ENCODE assay signal across 8 cellular contexts in the genomic region with DNA sequence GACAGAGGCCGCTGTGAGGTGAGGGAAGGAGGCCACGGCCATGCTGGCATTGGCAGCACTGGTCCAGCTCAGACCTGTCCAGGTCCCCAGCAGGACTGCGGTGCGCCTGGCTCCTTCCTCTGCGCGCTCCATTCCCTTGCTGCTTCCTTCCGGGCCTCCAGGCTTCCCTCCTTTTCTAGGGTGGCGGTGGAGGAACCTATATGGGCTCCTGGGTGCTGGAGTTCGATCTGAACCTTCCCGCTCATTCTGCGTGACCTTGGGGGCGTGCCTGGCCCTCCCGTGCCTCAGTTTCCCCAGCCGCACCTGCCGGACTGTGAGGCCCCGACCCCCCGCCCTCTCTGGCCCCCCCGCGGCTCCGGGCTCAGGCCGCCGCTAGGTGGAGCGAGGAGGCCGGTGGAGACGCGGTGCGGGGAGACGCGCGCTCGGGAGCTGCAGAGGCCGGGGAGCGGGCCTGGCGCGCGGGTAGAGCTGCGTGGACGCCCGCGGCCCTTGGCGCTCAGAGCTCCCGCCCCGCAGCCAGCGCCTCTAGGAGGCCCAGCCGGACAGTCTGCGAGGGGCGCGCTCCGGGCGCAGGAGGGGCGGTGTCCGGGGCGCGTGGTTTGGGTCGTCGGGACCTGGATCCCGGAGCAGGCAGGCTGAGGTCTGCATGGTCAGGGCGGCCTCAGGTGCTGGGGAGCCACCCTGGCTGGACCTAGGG. TPM values are rescaled to one million over a fixed set of nuclear protein-coding genes. Genes with fewer than 3 reads are reported as not detected.
DNase-seq lines count a peak whose midpoint lies in the region; ATAC-seq and TF ChIP-seq lines count a peak whose summit lies in the region.

No MANE protein-coding gene starts in this region.

- H4K91ac ChIP-seq in IMR-90 (ENCODE audit: insufficient read depth, low read depth, low read length): no peak overlapping the region

- ATAC-seq in IMR-90 (ENCODE audit: low read depth): peak; percentile 94
- peak; percentile 61 for ATAC-seq in naive thymus-derived CD4-positive, alpha-beta T cell
- ATAC-seq in GM18867 (IDR thresholded peaks at IDR 0.05; ENCODE audit: unreplicated experiment): no peak

- no peak overlapping the region for H3K14ac ChIP-seq in IMR-90 (replicated peaks; ENCODE audit: low read depth, low read length)

- no peaks in the 10 kb centered on the region for H3K9me3 Mint-ChIP-seq in naive thymus-derived CD4-positive, alpha-beta T cell

- TF ChIP-seq RAD21 in IMR-90 (IDR thresholded peaks at IDR 0.05; ENCODE audit: low read length): peak; percentile 65

- H3K4me3 Mint-ChIP-seq in naive thymus-derived CD4-positive, alpha-beta T cell: peak overlapping the region in 1 of 10 donors; percentile 11

- H3K79me2 ChIP-seq in fibroblast of lung (ENCODE audit: control insufficient read depth, insufficient read depth, low read length): no peaks in the 10 kb centered on the region

- WGBS in IMR-90 (ENCODE audit: extremely low coverage in 2 of 2, insufficient read length in 1 of 2), 2 experiments: 3% methylated on average over 35 of the region's 58 CpGs; no CpG with 5 or more reads in 1 of the 2 experiments

- peaks cover 39% of the 10 kb centered on the region for H3K27me3 ChIP-seq in IMR-90 (ENCODE audit: control insufficient read depth, insufficient read depth, low read length)
- H3K27me3 ChIP-seq in fibroblast of lung (ENCODE audit: control insufficient read depth, insufficient read depth, low read length): peaks cover 19% of the 10 kb centered on the region
- peaks cover 0 to 10% of the 10 kb centered on the region in 2 donors for H3K27me3 ChIP-seq in naive thymus-derived CD4-positive, alpha-beta T cell (ENCODE audit: control insufficient read depth in 2 of 2, insufficient read depth in 2 of 2, low read length in 2 of 2)
- no peaks in the 10 kb centered on the region for H3K27me3 ChIP-seq in vagina

- H3K36me3 Mint-ChIP-seq in naive thymus-derived CD4-positive, alpha-beta T cell: no peaks in the 10 kb centered on the region

- H3K4me1 ChIP-seq in IMR-90 (ENCODE audit: control insufficient read depth, insufficient read depth, low read length): no peaks in the 10 kb centered on the region; the same call in 1 of the 2 replicates
- no peaks in the 10 kb centered on the region for H3K4me1 ChIP-seq in fibroblast of lung (ENCODE audit: control insufficient read depth, extremely low read depth, insufficient read depth, low read length)
- peaks cover 0 to 3% of the 10 kb centered on the region in 2 donors for H3K4me1 ChIP-seq in naive thymus-derived CD4-positive, alpha-beta T cell (ENCODE audit: control insufficient read depth in 2 of 2, insufficient read depth in 2 of 2, low read length in 2 of 2)
- H3K4me1 ChIP-seq in vagina: peaks cover 11% of the 10 kb centered on the region

- peak overlapping the region; percentile 73 for H2AFZ ChIP-seq in IMR-90 (replicated peaks; ENCODE audit: low read length, poor library complexity)
- no peak overlapping the region for H2AFZ ChIP-seq in fibroblast of lung (ENCODE audit: low read length)

- H3K36me3 ChIP-seq in IMR-90 (ENCODE audit: control insufficient read depth, insufficient read depth, low read length) (no peaks in the 10 kb centered on the region), fibroblast of lung (ENCODE audit: control insufficient read depth, insufficient read depth, low read length) (no peaks in the 10 kb centered on the region), vagina (no peaks in the 10 kb centered on the region)
- H3K36me3 ChIP-seq in naive thymus-derived CD4-positive, alpha-beta T cell (ENCODE audit: control insufficient read depth in 2 of 3, insufficient read depth in 3 of 3, low read length in 3 of 3): no peaks in the 10 kb centered on the region

- H3K27me3 Mint-ChIP-seq in naive thymus-derived CD4-positive, alpha-beta T cell: peaks cover 11 to 26% (median 13%) of the 10 kb centered on the region in 5 donors

- peak overlapping the region; percentile 69 for H3K4me2 ChIP-seq in IMR-90 (ENCODE audit: low read depth, low read length)
- H3K4me2 ChIP-seq in fibroblast of lung (ENCODE audit: extremely low read depth, insufficient read depth, low read length): peak overlapping the region; percentile 64

- no peak overlapping the region for H3K56ac ChIP-seq in IMR-90 (ENCODE audit: extremely low read depth, insufficient read depth, low read length)

- POLR2A ChIA-PET in IMR-90 (lab: Charles Lee; ENCODE audit: unreplicated experiment): no interaction called here
- POLR2A ChIA-PET in naive thymus-derived CD4-positive, alpha-beta T cell (lab: Charles Lee): no interaction called here

- peak; percentile 92 for DNase-seq in D341Med (ENCODE audit: low spot score)
- DNase-seq in IMR-90: peak; percentile 25
- DNase-seq in activated CD4-positive, alpha-beta T cell treated with anti-CD3 and anti-CD28 coated beads, Interleukin-2, amount 50 U/mL, for 48 hours: peak; percentile 41 to 45
- DNase-seq in fibroblast of lung (ENCODE audit: low read depth in 2 of 2): peak; percentile 40 to 50
- DNase-seq in naive thymus-derived CD4-positive, alpha-beta T cell: peak in 5 of 9 donors; percentile 16 to 57 (median 23)
- no peak for DNase-seq in vagina (ENCODE audit: extremely low spot score in 2 of 2)
- no peak for DNase-seq in T-helper 1 cell

- dilution Hi-C loops in IMR-90 (cut with HindIII; ENCODE audit: low sequenced_read_pairs, unreplicated experiment): no loop called here

- no peak overlapping the region for H2AK9ac ChIP-seq in IMR-90 (replicated peaks; ENCODE audit: low read depth, low read length, poor library complexity)

- no peaks in the 10 kb centered on the region for H3K79me1 ChIP-seq in IMR-90 (ENCODE audit: low read depth in 1 of 2, low read length in 2 of 2)

- no peak overlapping the region for H2BK5ac ChIP-seq in IMR-90 (ENCODE audit: low read depth, low read length, poor library complexity, severe bottlenecking)

- CTCF ChIA-PET in IMR-90 (lab: Yijun Ruan, JAX): interaction anchor here (0.6 to 1.2 kb wide), 4 partner anchors 9 to 88 kb away, joined by 3 to 6 read pairs (median 4); no protein-coding TSS in a partner anchor
- CTCF ChIA-PET in naive thymus-derived CD4-positive, alpha-beta T cell (lab: Charles Lee): interaction anchor here (0.9 kb wide), 1 partner anchor 56 kb away, joined by 4 read pairs; no protein-coding TSS in a partner anchor

- no peak overlapping the region for H3K23ac ChIP-seq in IMR-90 (ENCODE audit: low read depth, low read length)

- TF ChIP-seq POLR2A in IMR-90 (IDR thresholded peaks at IDR 0.05; ENCODE audit: low read depth, low read length) (no peak), vagina (IDR thresholded peaks at IDR 0.05) (no peak)

- BruUV-seq in IMR-90 (replicated peaks; lab: Mats Ljungman, UMichigan): no TSS peak

- no peak overlapping the region for H2AK5ac ChIP-seq in IMR-90 (ENCODE audit: low read depth, low read length)

- H3K27ac ChIP-seq in IMR-90 (ENCODE audit: insufficient read depth, low read length): no peak overlapping the region
- no peak overlapping the region for H3K27ac ChIP-seq in fibroblast of lung (ENCODE audit: insufficient read depth, low read length)
- no peak overlapping the region for H3K27ac ChIP-seq in naive thymus-derived CD4-positive, alpha-beta T cell (ENCODE audit: low read depth, low read length)
- H3K27ac ChIP-seq in vagina: no peak overlapping the region

- no peak overlapping the region for H3K27ac Mint-ChIP-seq in naive thymus-derived CD4-positive, alpha-beta T cell

- H3K9ac ChIP-seq in IMR-90 (ENCODE audit: low read depth, low read length) (no peak overlapping the region), fibroblast of lung (ENCODE audit: insufficient read depth, low read length) (no peak overlapping the region)

- H3K4ac ChIP-seq in IMR-90 (ENCODE audit: low read depth, low read length): no peak overlapping the region

- peaks cover 0 to 5% (median 0%) of the 10 kb centered on the region in 7 donors for H3K4me1 Mint-ChIP-seq in naive thymus-derived CD4-positive, alpha-beta T cell

- H3K9me1 ChIP-seq in IMR-90 (ENCODE audit: insufficient read depth, low read length): no peaks in the 10 kb centered on the region

- no peak overlapping the region for H3K18ac ChIP-seq in IMR-90 (ENCODE audit: low read depth, low read length)

- TF ChIP-seq CTCF in IMR-90 (conservative IDR thresholded peaks at IDR 0.05; ENCODE audit: low read depth, low read length) (peak; percentile 68), fibroblast of lung (conservative IDR thresholded peaks at IDR 0.05 in 1 of 2, IDR thresholded peaks at IDR 0.05 in 1 of 2; ENCODE audit: low read depth in 1 of 2, low read length in 2 of 2) (peak; percentile 28 to 58), vagina (IDR thresholded peaks at IDR 0.05) (peak; percentile 13 to 54 (median 32))

- H4K5ac ChIP-seq in IMR-90 (ENCODE audit: low read depth, low read length): no peak overlapping the region

- H2BK15ac ChIP-seq in IMR-90 (ENCODE audit: low read depth, low read length): no peak overlapping the region

- intact Hi-C loops in IMR-90 (cut with micrococcal nuclease) (no loop called here), vagina (cut with DNase I) (no loop called here)
- intact Hi-C loops in naive thymus-derived CD4-positive, alpha-beta T cell (cut with micrococcal nuclease): loop anchor here in 1 of 2 donors (1.0 to 5.0 kb wide), 2 partner anchors 47 to 57 kb away; no protein-coding TSS in a partner anchor

- H3K9me3 ChIP-seq in IMR-90 (ENCODE audit: control insufficient read depth, insufficient read depth, low read length) (no peaks in the 10 kb centered on the region), fibroblast of lung (ENCODE audit: control insufficient read depth, insufficient read depth, low read depth, low read length) (no peaks in the 10 kb centered on the region), vagina (no peaks in the 10 kb centered on the region)
- H3K9me3 ChIP-seq in naive thymus-derived CD4-positive, alpha-beta T cell (ENCODE audit: control insufficient read depth in 2 of 3, low read length in 3 of 3): no peaks in the 10 kb centered on the region

- in situ Hi-C loops in IMR-90 (cut with MboI; ENCODE audit: low sequenced_read_pairs): no loop called here

- no peaks in the 10 kb centered on the region; the same call in 1 of the 2 replicates for H4K20me1 ChIP-seq in IMR-90 (ENCODE audit: insufficient read depth, low read length)
- H4K20me1 ChIP-seq in fibroblast of lung (ENCODE audit: control insufficient read depth, extremely low read depth, insufficient read depth, low read length): no peaks in the 10 kb centered on the region

- no peak overlapping the region for H2BK120ac ChIP-seq in IMR-90 (ENCODE audit: low read depth, low read length)

- no peak overlapping the region for H4K8ac ChIP-seq in IMR-90 (ENCODE audit: low read depth in 2 of 2, low read length in 2 of 2)

- H3K4me3 ChIP-seq in IMR-90 (ENCODE audit: insufficient read depth, low read depth, low read length): 0 out of 2 replicates have a peak overlapping the region, but pooled peaks have one; percentile 5
- H3K4me3 ChIP-seq in fibroblast of lung (replicated peaks in 1 of 4; ENCODE audit: control extremely low read depth in 1 of 4, insufficient read depth in 1 of 4, low read depth in 3 of 4, low read length in 4 of 4): peak overlapping the region in 1 of 4 experiments; percentile 30
- no peak overlapping the region for H3K4me3 ChIP-seq in naive thymus-derived CD4-positive, alpha-beta T cell (ENCODE audit: low read length)
- peak overlapping the region; percentile 13 to 37 for H3K4me3 ChIP-seq in vagina

- no peak overlapping the region for H2BK20ac ChIP-seq in IMR-90 (ENCODE audit: low read depth, low read length)

RNA-seq across cellular contexts. Expression of a gene that starts 29.9 kb away (rescaled TPM):
- total RNA-seq in IMR-90 (2012; rRNA removed) (not detected in 2 replicates), fibroblast of lung (0.17 TPM in 1 of 2 replicates, not detected in the other), vagina (not detected)
- polyA plus RNA-seq in IMR-90 (2012; rRNA removed) (not detected in 2 replicates), fibroblast of lung (not detected in 2 replicates)
- polyA plus RNA-seq in IMR-90 (2012; cell fraction: cytosol; rRNA removed): 0.10 TPM in 1 of 2 replicates, not detected in the other
- polyA plus RNA-seq in IMR-90 (2012; cell fraction: nucleus; rRNA removed; ENCODE audit: low replicate concordance): 0.07 TPM in 1 of 2 replicates, not detected in the other
- not detected in 2 replicates for polyA plus RNA-seq in fibroblast of lung (2012)
- polyA minus RNA-seq in fibroblast of lung (ENCODE audit: low replicate concordance): not detected in 2 replicates
- total RNA-seq in naive thymus-derived CD4-positive, alpha-beta T cell: not detected
- not detected for polyA plus RNA-seq in naive thymus-derived CD4-positive, alpha-beta T cell

RNA-seq across cellular contexts. Expression of a gene that starts 40.3 kb away (rescaled TPM):
- total RNA-seq in IMR-90 (2012; rRNA removed): 7.5 and 10.6 TPM in 2 replicates
- 61.8 and 93.4 TPM in 2 replicates for polyA plus RNA-seq in IMR-90 (2012; rRNA removed)
- 94.9 and 135 TPM in 2 replicates for polyA plus RNA-seq in IMR-90 (2012; cell fraction: cytosol; rRNA removed)
- 46.6 and 93.7 TPM in 2 replicates for polyA plus RNA-seq in IMR-90 (2012; cell fraction: nucleus; rRNA removed; ENCODE audit: low replicate concordance)
- total RNA-seq in fibroblast of lung: 22.5 and 24.7 TPM in 2 replicates
- 16.1 and 23.7 TPM in 2 replicates for polyA plus RNA-seq in fibroblast of lung
- polyA plus RNA-seq in fibroblast of lung (2012): 34.6 and 64.3 TPM in 2 replicates
- polyA minus RNA-seq in fibroblast of lung (ENCODE audit: low replicate concordance): 12.0 and 14.1 TPM in 2 replicates
- total RNA-seq in naive thymus-derived CD4-positive, alpha-beta T cell: 10 to 100 TPM; 31.7 to 57.3 (median 47.7) TPM
- 10 to 100 TPM; 75.0 to 78.8 TPM for polyA plus RNA-seq in naive thymus-derived CD4-positive, alpha-beta T cell
- total RNA-seq in vagina: 64.8 TPM

RNA-seq across cellular contexts. Expression of a gene that starts 46.5 kb away (rescaled TPM):
- total RNA-seq in IMR-90 (2012; rRNA removed): 226 and 299 TPM in 2 replicates
- polyA plus RNA-seq in IMR-90 (2012; rRNA removed): 405 and 542 TPM in 2 replicates
- polyA plus RNA-seq in IMR-90 (2012; cell fraction: cytosol; rRNA removed): 562 and 617 TPM in 2 replicates
- 2,129 and 2,924 TPM in 2 replicates for polyA plus RNA-seq in IMR-90 (2012; cell fraction: nucleus; rRNA removed; ENCODE audit: low replicate concordance)
- 104 and 110 TPM in 2 replicates for total RNA-seq in fibroblast of lung
- polyA plus RNA-seq in fibroblast of lung: 260 and 298 TPM in 2 replicates
- polyA plus RNA-seq in fibroblast of lung (2012): 315 and 327 TPM in 2 replicates
- polyA minus RNA-seq in fibroblast of lung (ENCODE audit: low replicate concordance): 45.9 and 74.1 TPM in 2 replicates
- total RNA-seq in naive thymus-derived CD4-positive, alpha-beta T cell: 100 to 1,000 TPM; 237 to 629 (median 524) TPM
- polyA plus RNA-seq in naive thymus-derived CD4-positive, alpha-beta T cell: 100 to 1,000 TPM; 233 to 247 TPM
- 192 TPM for total RNA-seq in vagina

Comparison
In these comparisons a context has a peak if more than half of its experiments do, and no peak if none do; other contexts are left out.
1. DNase-seq: peak in D341Med (single experiment), IMR-90 (single experiment), activated CD4-positive, alpha-beta T cell treated with anti-CD3 and anti-CD28 coated beads, Interleukin-2, amount 50 U/mL, for 48 hours (2 of 2), fibroblast of lung (2 of 2) and naive thymus-derived CD4-positive, alpha-beta T cell (5 of 9); none in vagina (0 of 2) and T-helper 1 cell (0 of 5).
2. Peak in every context shown above with its lines, with median percentiles within 50 percentile points of each other: CTCF ChIP-seq.